In the genomic region with DNA sequence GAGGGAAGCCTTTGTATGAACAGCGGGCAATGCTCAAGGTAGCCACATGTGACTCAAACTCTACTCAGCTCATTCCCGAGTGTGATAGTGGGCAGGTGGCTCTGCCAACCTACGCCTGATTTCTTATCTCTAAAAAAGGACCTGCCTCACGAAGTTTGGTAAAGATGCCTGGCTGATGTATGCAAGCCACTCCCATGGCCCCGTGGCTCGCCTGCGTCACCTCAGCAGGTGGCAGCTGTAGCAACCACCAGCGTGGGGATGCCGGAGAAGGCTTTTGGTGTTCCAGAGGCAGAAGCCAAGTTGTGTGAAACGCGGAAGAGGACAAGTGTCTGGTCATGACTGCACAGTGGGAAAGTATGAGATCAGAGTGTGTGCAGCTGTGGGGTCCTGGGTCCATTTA, we compare ENCODE assay signal across 9 cellular contexts. TPM values are rescaled to one million over a fixed set of nuclear protein-coding genes. Genes with fewer than 3 reads are reported as not detected.
DNase-seq lines count a peak whose midpoint lies in the region; ATAC-seq, FAIRE-seq and TF ChIP-seq lines count a peak whose summit lies in the region.
"Had no signal": no experiment of that assay in that cellular context is flagged by ENCODE, and none has a peak within 500 bp of the region (broad histone marks: within the 10 kb centered on the region; RNA-seq: fewer than 3 reads in every experiment).

No MANE protein-coding gene starts in this region.

- no peak for FAIRE-seq in small intestine (lab: Jason Lieb, UNC)
- FAIRE-seq: A204.1 had no signal

- H3K27me3 ChIP-seq in SU-DHL-6 (ENCODE audit: low read length) (no peaks in the 10 kb centered on the region), small intestine (ENCODE audit: control insufficient read depth in 2 of 2, insufficient read depth in 2 of 2, low read length in 2 of 2) (no peaks in the 10 kb centered on the region)

- TF ChIP-seq CTCF in SU-DHL-6 (IDR thresholded peaks at IDR 0.05; ENCODE audit: insufficient read depth, low read length, poor library complexity, severe bottlenecking): no peak

- H3K9ac ChIP-seq in SU-DHL-6 (ENCODE audit: low read length): no peak overlapping the region

- peaks cover 33% of the 10 kb centered on the region for H3K36me3 Mint-ChIP-seq in activated CD4-positive, alpha-beta T cell treated with anti-CD3 and anti-CD28 coated beads, Interleukin-2, amount 10 ng/mL, durations not matched to agents 24 days and 14 days (ENCODE audit: low read depth)
- H3K36me3 Mint-ChIP-seq in effector memory CD8-positive, alpha-beta T cell (ENCODE audit: insufficient read depth): no peaks in the 10 kb centered on the region

- H3K9me3 ChIP-seq in SU-DHL-6 (ENCODE audit: insufficient read depth, low read length) (no peaks in the 10 kb centered on the region), small intestine (ENCODE audit: control insufficient read depth, low read depth) (no peaks in the 10 kb centered on the region)

- H3K27ac ChIP-seq in SU-DHL-6 (ENCODE audit: low read depth, low read length) (peak overlapping the region; percentile 86), small intestine (ENCODE audit: low read depth in 1 of 2, low read length in 1 of 2) (peak overlapping the region in 1 of 2 donors; percentile 89)

- DNase-seq in activated CD4-positive, alpha-beta T cell treated with anti-CD3 and anti-CD28 coated beads, Interleukin-2, amount 10 ng/mL, durations not matched to agents 24 days and 14 days: peak; percentile 79
- DNase-seq in activated CD4-positive, alpha-beta T cell treated with anti-CD3 and anti-CD28 coated beads, Interleukin-2, amount 50 U/mL, for 48 hours: no peak
- DNase-seq in effector memory CD8-positive, alpha-beta T cell: peak in 1 of 3 experiments; percentile 12
- DNase-seq in small intestine (peak; percentile 32), COLO668 (lab: John Stamatoyannopoulos, UW; ENCODE audit: unreplicated experiment) (no peak), NCI-H1105 treated with DMSO at 0.1 percent for 48 hours (lab: John Stamatoyannopoulos, UW) (no peak)
- no peak for DNase-seq in stimulated activated CD4-positive, alpha-beta T cell treated with anti-CD3 and anti-CD28 coated beads, Interleukin-12 subunit alpha, Interleukin-12 subunit beta, amount 100 ng/mL, for 4 hours

- peak; percentile 14 for ATAC-seq in effector memory CD8-positive, alpha-beta T cell (replicated peaks)

- peak overlapping the region; percentile 71 for H3K4me3 Mint-ChIP-seq in activated CD4-positive, alpha-beta T cell treated with anti-CD3 and anti-CD28 coated beads, Interleukin-2, amount 10 ng/mL, durations not matched to agents 24 days and 14 days
- H3K4me3 Mint-ChIP-seq in effector memory CD8-positive, alpha-beta T cell: peak overlapping the region; percentile 53 to 64

- peaks cover 55% of the 10 kb centered on the region for H3K4me1 Mint-ChIP-seq in activated CD4-positive, alpha-beta T cell treated with anti-CD3 and anti-CD28 coated beads, Interleukin-2, amount 10 ng/mL, durations not matched to agents 24 days and 14 days
- peaks cover 26 to 45% of the 10 kb centered on the region in 2 donors for H3K4me1 Mint-ChIP-seq in effector memory CD8-positive, alpha-beta T cell (ENCODE audit: low read depth in 2 of 2)

- peaks cover 37% of the 10 kb centered on the region for H3K79me2 ChIP-seq in SU-DHL-6 (ENCODE audit: insufficient read depth, low read length)

- H3K4me1 ChIP-seq in small intestine (ENCODE audit: control insufficient read depth in 2 of 2, insufficient read depth in 1 of 2, low read depth in 1 of 2, low read length in 1 of 2): peaks cover 6 to 19% of the 10 kb centered on the region in 2 donors

- no peaks in the 10 kb centered on the region for H3K9me3 Mint-ChIP-seq in activated CD4-positive, alpha-beta T cell treated with anti-CD3 and anti-CD28 coated beads, Interleukin-2, amount 10 ng/mL, durations not matched to agents 24 days and 14 days
- no peaks in the 10 kb centered on the region for H3K9me3 Mint-ChIP-seq in effector memory CD8-positive, alpha-beta T cell

- no peak overlapping the region for H2AFZ ChIP-seq in SU-DHL-6 (ENCODE audit: low read depth, low read length, severe bottlenecking)

- H3K27me3 Mint-ChIP-seq in activated CD4-positive, alpha-beta T cell treated with anti-CD3 and anti-CD28 coated beads, Interleukin-2, amount 10 ng/mL, durations not matched to agents 24 days and 14 days: no peaks in the 10 kb centered on the region
- no peaks in the 10 kb centered on the region for H3K27me3 Mint-ChIP-seq in effector memory CD8-positive, alpha-beta T cell

- H4K20me1 ChIP-seq in SU-DHL-6 (ENCODE audit: low read depth, low read length): no peaks in the 10 kb centered on the region

- peak overlapping the region; percentile 50 for H3K4me2 ChIP-seq in SU-DHL-6 (ENCODE audit: low read depth, low read length, poor library complexity, severe bottlenecking)

- WGBS in small intestine, 3 donors: 15 to 59% (median 39%) methylated on average over 11 of the region's 11 CpGs

- H3K4me3 ChIP-seq in SU-DHL-6 (ENCODE audit: insufficient read depth, low read length, poor library complexity, severe bottlenecking) (no peak overlapping the region), small intestine (ENCODE audit: low read depth in 1 of 2, low read length in 2 of 2) (no peak overlapping the region)

- H3K27ac Mint-ChIP-seq in activated CD4-positive, alpha-beta T cell treated with anti-CD3 and anti-CD28 coated beads, Interleukin-2, amount 10 ng/mL, durations not matched to agents 24 days and 14 days: peak overlapping the region; percentile 93
- peak overlapping the region; percentile 91 to 95 for H3K27ac Mint-ChIP-seq in effector memory CD8-positive, alpha-beta T cell

- H3F3A ChIP-seq in SU-DHL-6 (ENCODE audit: insufficient read depth): peaks cover 9% of the 10 kb centered on the region; the same call in 1 of the 2 replicates

- H3K36me3 ChIP-seq in SU-DHL-6 (ENCODE audit: low read length): no peaks in the 10 kb centered on the region
- H3K36me3 ChIP-seq in small intestine (ENCODE audit: control insufficient read depth in 2 of 2, insufficient read depth in 2 of 2, low read length in 2 of 2): no peaks in the 10 kb centered on the region

- no peaks in the 10 kb centered on the region for H3K9me2 ChIP-seq in SU-DHL-6 (replicated peaks; ENCODE audit: insufficient read depth, low read length)

- intact Hi-C loops in activated CD4-positive, alpha-beta T cell treated with anti-CD3 and anti-CD28 coated beads, Interleukin-2, amount 10 ng/mL, durations not matched to agents 24 days and 14 days (cut with micrococcal nuclease): loop anchor here (5.0 kb wide), 2 partner anchors 134 to 289 kb away; partner anchors contain the start of genes FTH1 and INCENP

RNA-seq across cellular contexts. Expression of gene FADS2, which starts 5.4 kb away (rescaled TPM):
- 278 and 283 TPM in 2 replicates for total RNA-seq in activated CD4-positive, alpha-beta T cell treated with anti-CD3 and anti-CD28 coated beads, Interleukin-2, amount 10 ng/mL, durations not matched to agents 24 days and 14 days
- 100 to 1,000 TPM in 1 of 3 donors, 1 to 10 TPM in 2; 2.4 to 147 (median 3.4) TPM for polyA plus RNA-seq in small intestine

RNA-seq across cellular contexts. Expression of gene FADS1, which starts 16.7 kb away (rescaled TPM):
- total RNA-seq in activated CD4-positive, alpha-beta T cell treated with anti-CD3 and anti-CD28 coated beads, Interleukin-2, amount 10 ng/mL, durations not matched to agents 24 days and 14 days: 92.5 and 94.7 TPM in 2 replicates
- 10 to 100 TPM in 1 of 3 donors, under 1 TPM in 2; 0.45 to 15.9 (median 0.81) TPM for polyA plus RNA-seq in small intestine

RNA-seq across cellular contexts. Expression of gene FEN1, which starts 40.8 kb away (rescaled TPM):
- total RNA-seq in activated CD4-positive, alpha-beta T cell treated with anti-CD3 and anti-CD28 coated beads, Interleukin-2, amount 10 ng/mL, durations not matched to agents 24 days and 14 days: 144 and 152 TPM in 2 replicates
- polyA plus RNA-seq in small intestine: 10 to 100 TPM in 1 of 3 donors, 1 to 10 TPM in 2; 5.8 to 32.1 (median 7.8) TPM

RNA-seq across cellular contexts. Expression of gene TMEM258, which starts 41.1 kb away (rescaled TPM):
- 179 and 187 TPM in 2 replicates for total RNA-seq in activated CD4-positive, alpha-beta T cell treated with anti-CD3 and anti-CD28 coated beads, Interleukin-2, amount 10 ng/mL, durations not matched to agents 24 days and 14 days
- polyA plus RNA-seq in small intestine: 100 to 1,000 TPM; 116 to 211 (median 174) TPM

RNA-seq across cellular contexts. Expression of gene FADS3, which starts 57.9 kb away (rescaled TPM):
- 13.5 and 15.6 TPM in 2 replicates for total RNA-seq in activated CD4-positive, alpha-beta T cell treated with anti-CD3 and anti-CD28 coated beads, Interleukin-2, amount 10 ng/mL, durations not matched to agents 24 days and 14 days
- 10 to 100 TPM in 1 of 3 donors, 1 to 10 TPM in 2; 5.9 to 17.9 (median 6.0) TPM for polyA plus RNA-seq in small intestine

Comparison
In these comparisons a context has a peak if more than half of its experiments do, and no peak if none do; other contexts are left out.
1. DNase-seq: peak in activated CD4-positive, alpha-beta T cell treated with anti-CD3 and anti-CD28 coated beads, Interleukin-2, amount 10 ng/mL, durations not matched to agents 24 days and 14 days (single experiment) and small intestine (single experiment); none in activated CD4-positive, alpha-beta T cell treated with anti-CD3 and anti-CD28 coated beads, Interleukin-2, amount 50 U/mL, for 48 hours (0 of 2), stimulated activated CD4-positive, alpha-beta T cell treated with anti-CD3 and anti-CD28 coated beads, Interleukin-12 subunit alpha, Interleukin-12 subunit beta, amount 100 ng/mL, for 4 hours (single experiment), COLO668 (single experiment) and NCI-H1105 treated with DMSO at 0.1 percent for 48 hours (single experiment).